26 cellular contexts compared by ENCODE assay signal in the genomic region with DNA sequence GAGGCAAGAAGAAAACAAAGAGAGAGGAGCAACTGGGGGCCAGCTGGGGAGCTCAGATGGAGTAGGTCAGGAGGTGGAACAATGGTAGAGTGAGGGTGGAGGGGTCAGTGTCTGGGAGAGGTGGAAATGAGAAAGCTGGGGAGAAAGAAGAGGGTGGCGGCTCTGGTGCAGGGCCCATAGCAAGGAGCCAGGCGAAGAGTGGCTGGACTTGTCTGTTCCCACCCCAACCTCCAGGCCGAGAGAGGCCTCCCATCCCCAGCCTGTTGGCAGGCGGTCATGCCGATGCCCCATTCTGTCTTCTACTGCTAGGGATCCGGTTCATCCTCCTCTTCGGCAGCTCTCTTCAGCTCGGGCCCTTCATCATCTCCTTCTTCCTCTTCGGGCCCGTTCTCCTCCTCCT. TPM values are rescaled to one million over a fixed set of nuclear protein-coding genes. Genes with fewer than 3 reads are reported as not detected.
DNase-seq lines count a peak whose midpoint lies in the region; ATAC-seq and TF ChIP-seq lines count a peak whose summit lies in the region.
"Had no signal": no experiment of that assay in that cellular context is flagged by ENCODE, and none has a peak within 500 bp of the region (broad histone marks: within the 10 kb centered on the region; RNA-seq: fewer than 3 reads in every experiment).

No MANE protein-coding gene starts in this region.

- no peaks in the 10 kb centered on the region for H3F3A ChIP-seq in GM23338 (replicated peaks; ENCODE audit: low read depth)

- H3K27ac ChIP-seq in GM23338 (ENCODE audit: low read depth): no peak overlapping the region
- H3K27ac ChIP-seq: ascending aorta; BLaER1 treated with 17β-estradiol and CSF1 and Interleukin-3, amounts not matched to agents 10 nM and 100 nM; HL-60; lower lobe of right lung; VCaP had no signal

- H4K20me1 ChIP-seq in GM23338 (replicated peaks; ENCODE audit: insufficient read depth): peaks cover 21% of the 10 kb centered on the region

- peaks cover 11% of the 10 kb centered on the region; the same call in 1 of the 2 replicates for H3K36me3 ChIP-seq in GM23338 (ENCODE audit: insufficient read depth)

- no peak overlapping the region for H3K4me3 Mint-ChIP-seq in activated T-cell treated with anti-CD3 and anti-CD28 coated beads, Interleukin-2, amount 50 U/mL, for 72 hours
- H3K4me3 Mint-ChIP-seq in GM23338 (no peak overlapping the region), endothelial cell (ENCODE audit: unreplicated experiment) (peak overlapping the region; percentile 62)
- H3K4me3 Mint-ChIP-seq in stimulated activated naive B cell treated with anti-CD40 and anti-IgM and Interleukin-4, amounts not matched to agents 10 μg/mL and 1 μg/mL and 100 μg/mL, for 72 hours: peak overlapping the region in 1 of 2 donors; percentile 25
- H3K4me3 Mint-ChIP-seq: dendritic cell treated with granulocyte-macrophage colony-stimulating factor and Interleukin-4, amounts not matched to agents 40 ng/mL and 50 ng/mL, for 4 days; neural crest cell had no signal

- H3K4me2 ChIP-seq in GM23338: no peak overlapping the region
- H3K4me2 ChIP-seq: BLaER1 treated with 17β-estradiol and CSF1 and Interleukin-3, amounts not matched to agents 10 nM and 100 nM had no signal

- H3K9me2 ChIP-seq in GM23338 (ENCODE audit: insufficient read depth): no peaks in the 10 kb centered on the region

- peaks cover 61% of the 10 kb centered on the region for H3K79me2 ChIP-seq in GM23338 (replicated peaks; ENCODE audit: insufficient read depth)

- H3K36me3 Mint-ChIP-seq in activated T-cell treated with anti-CD3 and anti-CD28 coated beads, Interleukin-2, amount 50 U/mL, for 72 hours (ENCODE audit: insufficient read depth in 2 of 2): peaks cover 6 to 10% of the 10 kb centered on the region in 2 donors
- peaks cover 17% of the 10 kb centered on the region for H3K36me3 Mint-ChIP-seq in GM23338 (ENCODE audit: low read depth)
- no peaks in the 10 kb centered on the region for H3K36me3 Mint-ChIP-seq in endothelial cell (ENCODE audit: low read depth, unreplicated experiment)
- peaks cover 17 to 29% of the 10 kb centered on the region in 2 donors for H3K36me3 Mint-ChIP-seq in stimulated activated naive B cell treated with anti-CD40 and anti-IgM and Interleukin-4, amounts not matched to agents 10 μg/mL and 1 μg/mL and 100 μg/mL, for 72 hours

- no peak for TF ChIP-seq CTCF in GM23338 (conservative IDR thresholded peaks at IDR 0.05; ENCODE audit: low read depth in 2 of 2)
- no peak for TF ChIP-seq CTCF in endothelial cell (IDR thresholded peaks at IDR 0.05; ENCODE audit: unreplicated experiment)

- no peak overlapping the region for H3K4me3 ChIP-seq in GM23338
- H3K4me3 ChIP-seq: ascending aorta; BLaER1 treated with 17β-estradiol and CSF1 and Interleukin-3, amounts not matched to agents 10 nM and 100 nM; HAP-1; lower lobe of right lung; mucosa of descending colon had no signal

- no peak for ATAC-seq in activated T-cell treated with anti-CD3 and anti-CD28 coated beads, Interleukin-2, amount 50 U/mL, for 72 hours (replicated peaks in 1 of 2)
- ATAC-seq in GM23338 (no peak; the same call in 1 of the 3 replicates), HG03135 (IDR thresholded peaks at IDR 0.05; ENCODE audit: unreplicated experiment) (no peak), HG03571 (IDR thresholded peaks at IDR 0.05; ENCODE audit: unreplicated experiment) (no peak)
- ATAC-seq in stimulated activated naive B cell treated with anti-CD40 and anti-IgM and Interleukin-4, amounts not matched to agents 10 μg/mL and 1 μg/mL and 100 μg/mL, for 72 hours (replicated peaks): no peak
- ATAC-seq: mucosa of descending colon had no signal

- H3K4me1 ChIP-seq in GM23338 (ENCODE audit: insufficient read depth): no peaks in the 10 kb centered on the region
- H3K4me1 ChIP-seq: HAP-1 had no signal

- H3K27me3 Mint-ChIP-seq in activated T-cell treated with anti-CD3 and anti-CD28 coated beads, Interleukin-2, amount 50 U/mL, for 72 hours (ENCODE audit: low read depth): no peaks in the 10 kb centered on the region
- H3K27me3 Mint-ChIP-seq in GM23338 (ENCODE audit: insufficient read depth, low read depth, poor library complexity) (peaks cover 2% of the 10 kb centered on the region), endothelial cell (ENCODE audit: unreplicated experiment) (peaks cover 5% of the 10 kb centered on the region)
- H3K27me3 Mint-ChIP-seq in stimulated activated naive B cell treated with anti-CD40 and anti-IgM and Interleukin-4, amounts not matched to agents 10 μg/mL and 1 μg/mL and 100 μg/mL, for 72 hours: no peaks in the 10 kb centered on the region
- H3K27me3 Mint-ChIP-seq: dendritic cell treated with granulocyte-macrophage colony-stimulating factor and Interleukin-4, amounts not matched to agents 40 ng/mL and 50 ng/mL, for 4 days; progenitor cell of endocrine pancreas had no signal

- H3K9me3 Mint-ChIP-seq in activated T-cell treated with anti-CD3 and anti-CD28 coated beads, Interleukin-2, amount 50 U/mL, for 72 hours: no peaks in the 10 kb centered on the region
- no peaks in the 10 kb centered on the region for H3K9me3 Mint-ChIP-seq in GM23338
- H3K9me3 Mint-ChIP-seq in endothelial cell (ENCODE audit: unreplicated experiment): no peaks in the 10 kb centered on the region
- H3K9me3 Mint-ChIP-seq in stimulated activated naive B cell treated with anti-CD40 and anti-IgM and Interleukin-4, amounts not matched to agents 10 μg/mL and 1 μg/mL and 100 μg/mL, for 72 hours: no peaks in the 10 kb centered on the region
- H3K9me3 Mint-ChIP-seq: dendritic cell treated with granulocyte-macrophage colony-stimulating factor and Interleukin-4, amounts not matched to agents 40 ng/mL and 50 ng/mL, for 4 days; neural crest cell had no signal

- H3K27me3 ChIP-seq in GM23338 (ENCODE audit: insufficient read depth): no peaks in the 10 kb centered on the region
- H3K27me3 ChIP-seq: ascending aorta; BLaER1 treated with 17β-estradiol and CSF1 and Interleukin-3, amounts not matched to agents 10 nM and 100 nM had no signal

- no peak overlapping the region for H2AFZ ChIP-seq in GM23338

- H3K4me1 Mint-ChIP-seq in activated T-cell treated with anti-CD3 and anti-CD28 coated beads, Interleukin-2, amount 50 U/mL, for 72 hours (ENCODE audit: low read depth): peaks cover 32% of the 10 kb centered on the region
- H3K4me1 Mint-ChIP-seq in GM23338: no peaks in the 10 kb centered on the region
- no peaks in the 10 kb centered on the region for H3K4me1 Mint-ChIP-seq in endothelial cell (ENCODE audit: unreplicated experiment)
- H3K4me1 Mint-ChIP-seq in stimulated activated naive B cell treated with anti-CD40 and anti-IgM and Interleukin-4, amounts not matched to agents 10 μg/mL and 1 μg/mL and 100 μg/mL, for 72 hours: peaks cover 15 to 31% of the 10 kb centered on the region in 2 donors
- H3K4me1 Mint-ChIP-seq: neural crest cell had no signal

- H3K27ac Mint-ChIP-seq in activated T-cell treated with anti-CD3 and anti-CD28 coated beads, Interleukin-2, amount 50 U/mL, for 72 hours: peak overlapping the region; percentile 72
- H3K27ac Mint-ChIP-seq in GM23338 (peak overlapping the region; percentile 84; the same call in 1 of the 2 replicates), endothelial cell (ENCODE audit: unreplicated experiment) (no peak overlapping the region)
- H3K27ac Mint-ChIP-seq in stimulated activated naive B cell treated with anti-CD40 and anti-IgM and Interleukin-4, amounts not matched to agents 10 μg/mL and 1 μg/mL and 100 μg/mL, for 72 hours: peak overlapping the region; percentile 16
- H3K27ac Mint-ChIP-seq: dendritic cell treated with granulocyte-macrophage colony-stimulating factor and Interleukin-4, amounts not matched to agents 40 ng/mL and 50 ng/mL, for 4 days had no signal

- DNase-seq in activated T-cell treated with anti-CD3 and anti-CD28 coated beads, Interleukin-2, amount 50 U/mL, for 72 hours: no peak
- no peak for DNase-seq in activated T-cell treated with anti-CD3 and anti-CD28 coated beads for 4 hours
- no peak for DNase-seq in GM23338 (ENCODE audit: low spot score)
- DNase-seq in endothelial cell (ENCODE audit: low spot score): no peak
- DNase-seq in stimulated activated naive B cell treated with anti-CD40 and anti-IgM and Interleukin-4, amounts not matched to agents 10 μg/mL and 1 μg/mL and 100 μg/mL, for 72 hours: no peak
- DNase-seq in posterior vena cava (ENCODE audit: low spot score): no peak
- DNase-seq: ACHN; activated CD4-positive, alpha-beta T cell treated with anti-CD3 and anti-CD28 coated beads, Interleukin-2, amount 50 U/mL, for 1 hour; activated naive CD4-positive, alpha-beta T cell; kidney; lower lobe of right lung; mucosa of descending colon; NCI-H1092; NCI-H187 treated with DMSO at 0.1 percent for 48 hours; NCI-H2227 treated with DMSO at 0.1 percent for 48 hours; NCI-H774 had no signal

- intact Hi-C loops in posterior vena cava (cut with DNase I): no loop called here

RNA-seq across cellular contexts. Expression of a gene that starts 31.3 kb away (rescaled TPM):
- 10 to 100 TPM; 83.2 to 87.0 TPM for total RNA-seq in activated T-cell treated with anti-CD3 and anti-CD28 coated beads, Interleukin-2, amount 50 U/mL, for 72 hours
- total RNA-seq in GM23338 (2014; rRNA removed; shearing (Covaris generic)): 65.9 and 73.3 TPM in 2 replicates
- 13.1 and 16.3 TPM in 2 replicates for polyA plus RNA-seq in GM23338 (2016; fragmentation: Nextera tagmentation; extraction: Ambion mirVana)
- total RNA-seq in endothelial cell (ENCODE audit: unreplicated experiment) (104 TPM), posterior vena cava (10 to 100 TPM; 61.8 to 67.3 TPM)

RNA-seq across cellular contexts. Expression of a gene that starts 52.8 kb away (rescaled TPM):
- total RNA-seq in activated T-cell treated with anti-CD3 and anti-CD28 coated beads, Interleukin-2, amount 50 U/mL, for 72 hours: 10 to 100 TPM in 1 of 2 donors, 1 to 10 TPM in 1; 9.9 to 13.3 TPM
- 14.1 and 20.5 TPM in 2 replicates for total RNA-seq in GM23338 (2014; rRNA removed; shearing (Covaris generic))
- 3.8 and 4.2 TPM in 2 replicates for polyA plus RNA-seq in GM23338 (2016; fragmentation: Nextera tagmentation; extraction: Ambion mirVana)
- total RNA-seq in endothelial cell (ENCODE audit: unreplicated experiment) (7.3 TPM), posterior vena cava (1 to 10 TPM; 6.3 to 9.1 TPM)
